Comparison of ENCODE assay signal across 1 cellular context in the genomic region with DNA sequence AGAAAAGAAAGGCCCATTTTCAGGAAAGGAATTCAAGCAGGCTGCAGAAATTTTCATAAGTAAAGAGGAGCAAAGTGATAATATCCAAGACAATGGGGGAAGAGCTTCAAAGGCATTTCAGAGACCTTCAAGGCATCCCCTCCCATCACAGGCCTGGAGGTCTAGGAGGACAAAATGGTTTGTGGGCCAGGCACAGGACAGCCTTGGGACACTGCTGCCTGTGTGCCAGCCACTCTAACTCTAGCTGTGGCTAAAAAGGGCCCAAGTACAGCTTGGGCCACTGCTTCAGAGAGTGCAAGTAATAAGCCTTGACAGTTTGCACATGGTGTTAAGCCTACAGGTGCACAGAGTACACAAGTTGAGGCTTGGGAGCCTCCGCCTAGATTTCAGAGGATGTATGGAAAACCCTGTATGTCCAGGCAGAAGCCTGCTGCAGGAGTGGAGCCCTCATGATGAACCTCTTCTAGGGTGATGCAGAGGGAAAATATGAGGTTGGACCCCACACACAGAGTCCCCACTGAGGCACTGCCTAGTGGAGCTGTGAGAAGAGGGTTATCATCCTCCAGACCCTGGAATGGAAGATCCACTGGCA.
TF ChIP-seq lines count a peak whose summit lies in the region.

No MANE protein-coding gene starts in this region.

TF ChIP-seq in HEK293, 187 proteins besides CTCF, POLR2A, EP300 and RAD21 (continued from another document):
- TF ChIP-seq, protein P1, sequence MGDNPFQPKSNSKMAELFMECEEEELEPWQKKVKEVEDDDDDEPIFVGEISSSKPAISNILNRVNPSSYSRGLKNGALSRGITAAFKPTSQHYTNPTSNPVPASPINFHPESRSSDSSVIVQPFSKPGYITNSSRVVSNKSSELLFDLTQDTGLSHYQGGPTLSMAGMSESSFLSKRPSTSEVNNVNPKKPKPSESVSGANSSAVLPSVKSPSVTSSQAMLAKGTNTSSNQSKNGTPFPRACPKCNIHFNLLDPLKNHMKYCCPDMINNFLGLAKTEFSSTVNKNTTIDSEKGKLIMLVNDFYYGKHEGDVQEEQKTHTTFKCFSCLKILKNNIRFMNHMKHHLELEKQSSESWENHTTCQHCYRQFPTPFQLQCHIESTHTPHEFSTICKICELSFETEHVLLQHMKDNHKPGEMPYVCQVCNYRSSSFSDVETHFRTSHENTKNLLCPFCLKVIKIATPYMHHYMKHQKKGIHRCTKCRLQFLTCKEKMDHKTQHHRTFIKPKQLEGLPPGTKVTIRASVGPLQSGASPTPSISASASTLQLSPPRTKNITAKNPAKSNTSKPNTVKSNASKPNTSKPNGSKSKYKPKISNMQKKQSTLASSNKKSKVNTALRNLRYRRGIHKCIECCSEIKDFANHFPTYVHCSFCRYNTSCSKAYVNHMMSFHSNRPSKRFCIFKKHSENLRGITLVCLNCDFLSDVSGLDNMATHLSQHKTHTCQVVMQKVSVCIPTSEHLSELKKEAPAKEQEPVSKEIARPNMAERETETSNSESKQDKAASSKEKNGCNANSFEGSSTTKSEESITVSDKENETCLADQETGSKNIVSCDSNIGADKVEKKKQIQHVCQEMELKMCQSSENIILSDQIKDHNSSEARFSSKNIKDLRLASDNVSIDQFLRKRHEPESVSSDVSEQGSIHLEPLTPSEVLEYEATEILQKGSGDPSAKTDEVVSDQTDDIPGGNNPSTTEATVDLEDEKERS (tag by site-specific recombination; IDR thresholded peaks at IDR 0.05): 0 out of 2 replicates have a peak, but pooled peaks have one; percentile 49
